In the genomic region with DNA sequence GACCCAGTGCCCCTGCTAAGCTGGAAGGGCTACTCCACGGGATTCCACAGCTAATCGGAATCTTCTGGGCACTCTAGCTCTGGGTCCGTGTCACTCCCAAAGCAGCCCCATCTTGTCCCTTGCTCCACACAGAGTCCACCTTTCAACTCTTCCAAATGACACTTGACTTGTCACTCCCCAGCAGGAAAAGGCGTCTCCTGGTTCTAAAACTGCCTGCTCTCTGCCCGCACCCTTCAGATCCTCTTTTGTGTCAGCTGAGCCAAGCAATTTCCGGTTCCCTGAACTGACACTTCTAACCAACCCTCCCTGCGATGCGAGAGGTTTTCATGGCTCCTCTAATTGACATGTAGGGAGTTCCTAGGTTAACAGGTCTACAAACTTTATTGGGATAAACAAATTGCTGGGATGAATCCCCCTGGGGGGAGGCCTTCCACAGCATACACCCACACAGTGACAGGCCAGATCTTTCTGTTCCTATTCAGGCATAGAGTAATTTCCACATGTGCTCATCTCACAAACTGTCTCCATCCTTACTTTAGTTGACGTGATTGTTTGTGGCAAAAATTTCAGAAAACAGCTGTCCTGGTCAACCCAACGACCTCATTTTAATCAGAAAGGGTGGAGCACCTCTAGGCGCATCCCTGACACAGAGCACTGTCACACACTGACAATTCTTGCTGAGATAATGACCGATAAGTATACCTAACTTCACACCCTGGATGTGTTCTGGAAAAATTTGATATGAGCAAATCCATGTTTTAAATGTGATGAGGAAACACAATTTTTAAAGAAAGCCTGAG, we compare ENCODE assay signal across 8 cellular contexts.
DNase-seq lines count a peak whose midpoint lies in the region; ATAC-seq and TF ChIP-seq lines count a peak whose summit lies in the region.

No MANE protein-coding gene starts in this region.

- no peak for DNase-seq in RWPE1 (ENCODE audit: low spot score)
- no peak for DNase-seq in central memory CD8-positive, alpha-beta T cell (ENCODE audit: low spot score in 2 of 2)
- peak; percentile 37 for DNase-seq in naive B cell
- DNase-seq in NCI-H146 treated with DMSO at 0.1 percent for 48 hours (lab: John Stamatoyannopoulos, UW; ENCODE audit: unreplicated experiment) = no peak
- DNase-seq in RPMI8226 = no peak
- no peak for DNase-seq in WERI-Rb-1

- ATAC-seq in GM19452 (IDR thresholded peaks at IDR 0.05; ENCODE audit: unreplicated experiment) (peak; percentile 72), naive B cell (ENCODE audit: low read depth in 2 of 2) (peak; percentile 90 to 95), GM19397 (IDR thresholded peaks at IDR 0.05; ENCODE audit: unreplicated experiment) (no peak)
- peak; percentile 81 for ATAC-seq in central memory CD8-positive, alpha-beta T cell (replicated peaks; ENCODE audit: extremely low read depth, poor library complexity, severe bottlenecking)

- no peaks in the 10 kb centered on the region for H3K9me3 Mint-ChIP-seq in central memory CD8-positive, alpha-beta T cell
- H3K9me3 Mint-ChIP-seq in naive B cell = peaks cover 0 to 2% (median 0%) of the 10 kb centered on the region in 7 donors

- peaks cover 84% of the 10 kb centered on the region for H3K4me1 Mint-ChIP-seq in central memory CD8-positive, alpha-beta T cell
- peaks cover 47 to 79% (median 73%) of the 10 kb centered on the region in 3 donors for H3K4me1 Mint-ChIP-seq in naive B cell

- POLR2A ChIA-PET in RWPE1 (lab: Yijun Ruan, JAX; ENCODE audit: low non-redundant PET) = no interaction called here

- peaks cover 7% of the 10 kb centered on the region for H3K36me3 Mint-ChIP-seq in central memory CD8-positive, alpha-beta T cell (ENCODE audit: insufficient read depth)
- H3K36me3 Mint-ChIP-seq in naive B cell = no peaks in the 10 kb centered on the region

- no peaks in the 10 kb centered on the region for H3K36me3 ChIP-seq in WERI-Rb-1

- H3K27ac Mint-ChIP-seq in central memory CD8-positive, alpha-beta T cell (ENCODE audit: low read depth) = peak overlapping the region; percentile 1
- peak overlapping the region; percentile 8 to 90 (median 50) for H3K27ac Mint-ChIP-seq in naive B cell

- H3K4me3 Mint-ChIP-seq in central memory CD8-positive, alpha-beta T cell = peak overlapping the region; percentile 64
- peak overlapping the region in 7 of 8 donors; percentile 31 to 85 (median 69) for H3K4me3 Mint-ChIP-seq in naive B cell

- TF ChIP-seq CTCF in RWPE1 (conservative IDR thresholded peaks at IDR 0.05; ENCODE audit: low read depth) (no peak), WERI-Rb-1 (IDR thresholded peaks at IDR 0.05; ENCODE audit: low read depth, low read length) (no peak)

- CTCF ChIA-PET in RWPE1 (lab: Yijun Ruan, JAX) = no interaction called here

- H3K27me3 Mint-ChIP-seq in central memory CD8-positive, alpha-beta T cell = no peaks in the 10 kb centered on the region
- no peaks in the 10 kb centered on the region for H3K27me3 Mint-ChIP-seq in naive B cell

- no peak overlapping the region for H3K4me3 ChIP-seq in WERI-Rb-1 (ENCODE audit: low read depth, low read length)

- H3K9me3 ChIP-seq in WERI-Rb-1 (ENCODE audit: severe bottlenecking) = no peaks in the 10 kb centered on the region

- no peaks in the 10 kb centered on the region for H3K27me3 ChIP-seq in WERI-Rb-1 (ENCODE audit: insufficient read depth, low read depth, severe bottlenecking)

- peak overlapping the region; percentile 83 for H3K27ac ChIP-seq in RWPE1
- H3K27ac ChIP-seq in WERI-Rb-1 = no peak overlapping the region
